ENCODE assay signal across 1 cellular context in the genomic region with DNA sequence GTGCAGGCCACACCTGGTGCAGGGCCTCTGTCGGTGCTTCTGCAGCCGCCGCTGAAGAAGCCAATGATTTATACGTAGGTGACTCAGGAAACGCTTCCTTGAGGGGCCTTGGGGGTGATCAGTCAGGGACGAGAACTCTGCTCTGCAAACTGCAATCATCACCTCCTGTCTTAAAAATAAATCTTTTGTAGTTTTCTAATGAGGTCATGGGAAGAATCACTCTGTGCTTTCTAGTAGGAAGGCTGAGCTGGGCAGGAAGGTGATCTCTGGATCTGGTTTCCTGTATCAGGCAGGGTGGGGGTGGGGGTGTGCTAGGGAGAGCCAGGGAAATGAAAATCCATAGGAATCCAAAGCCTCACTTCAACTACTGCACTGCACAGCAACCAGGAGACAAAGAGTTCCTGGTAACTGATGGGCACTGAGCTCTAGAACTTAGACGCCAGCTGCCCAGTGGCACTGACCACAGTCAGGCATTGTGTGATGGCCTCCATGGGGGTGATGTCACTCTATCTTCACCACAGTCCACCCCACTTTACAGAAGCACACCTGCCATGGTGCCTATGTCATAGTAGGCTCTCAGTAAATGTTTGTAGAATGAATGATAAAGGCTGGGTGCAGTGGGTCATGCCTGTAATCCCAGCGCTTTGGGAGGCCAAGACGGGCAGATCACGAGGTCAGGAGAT.
TF ChIP-seq lines count a peak whose summit lies in the region.

No MANE protein-coding gene starts in this region.

TF ChIP-seq in H1, 55 proteins besides CTCF, POLR2A, EP300 and RAD21:
- TF ChIP-seq JUND (IDR thresholded peaks at IDR 0.05; ENCODE audit: low read length) (no peak), HDAC6 (IDR thresholded peaks at IDR 0.05; ENCODE audit: low read depth, low read length) (no peak), SUZ12 (IDR thresholded peaks at IDR 0.05; ENCODE audit: low read length) (no peak), CBX8 (IDR thresholded peaks at IDR 0.05; ENCODE audit: borderline replicate concordance, low read depth, low read length) (no peak)
